22 cellular contexts compared by ENCODE assay signal in genomic region chr3:61932499-61932898, GRCh38.
A peak's percentile ranks its signal among the peaks of the same experiment; 100 is the strongest.
DNase-seq lines count a peak whose midpoint lies in the region; ATAC-seq, FAIRE-seq and TF ChIP-seq lines count a peak whose summit lies in the region.
"Had no signal": no experiment of that assay in that cellular context is flagged by ENCODE, and none has a peak within 500 bp of the region (broad histone marks: within the 10 kb centered on the region; RNA-seq: fewer than 3 reads in every experiment).

No MANE protein-coding gene starts in this region.

- no peak overlapping the region for H2BK12ac ChIP-seq in H1 (ENCODE audit: low read depth, low read length)

- DNase-seq in left ventricle myocardium inferior (no peak), Right ventricle myocardium superior (no peak), H1 (ENCODE audit: low read depth in 1 of 2, low spot score in 2 of 2) (no peak), NCI-H128 (lab: John Stamatoyannopoulos, UW; ENCODE audit: unreplicated experiment) (no peak), posterior vena cava (ENCODE audit: low spot score) (no peak)
- DNase-seq: Caco-2; CD4-positive, CD25-positive, alpha-beta regulatory T cell; CD8-positive, alpha-beta T cell; DMS153; DND-41; GM23248; H9; HFFc6 had no signal

- no peak overlapping the region for H2BK15ac ChIP-seq in H1 (ENCODE audit: low read length)

- 81% methylated on average over 6 of the region's 6 CpGs; no CpG with 5 or more reads in 1 of the 2 experiments for WGBS in H1 (ENCODE audit: extremely low coverage in 1 of 2, insufficient coverage in 1 of 2, insufficient read length in 1 of 2, insufficient replicate concordance in 2 of 2, low coverage in 1 of 2, low lambda C conversion rate in 2 of 2, missing lambda C conversion rate in 1 of 2), 2 experiments
- WGBS in gastroesophageal sphincter (ENCODE audit: low coverage in 1 of 2), 2 donors = 67 to 92% methylated on average over 3 to 6 of the region's 6 CpGs

- H3K23ac ChIP-seq in H1 (ENCODE audit: insufficient read length) = no peak overlapping the region

- H2AFZ ChIP-seq in OCI-LY3 (ENCODE audit: low read depth, low read length) (no peak overlapping the region), H1 (ENCODE audit: low read length) (no peak overlapping the region)
- H2AFZ ChIP-seq: GM23248 had no signal

- TF ChIP-seq EP300 in H1 (IDR thresholded peaks at IDR 0.05; ENCODE audit: borderline replicate concordance in 1 of 2, low read depth in 2 of 2, low read length in 2 of 2) (no peak), gastroesophageal sphincter (IDR thresholded peaks at IDR 0.05) (no peak)

- H2BK20ac ChIP-seq in H1 (ENCODE audit: low read length) = no peak overlapping the region

- H4K91ac ChIP-seq in H1 (replicated peaks; ENCODE audit: insufficient read length, low read length) = no peak overlapping the region

- no peaks in the 10 kb centered on the region; the same call in 1 of the 2 replicates for H3K79me1 ChIP-seq in H1 (ENCODE audit: low read depth, low read length)

- FAIRE-seq in H1 (lab: Jason Lieb, UNC) = no peak
- FAIRE-seq: A204.1, G401.6, GM19239 had no signal

- H3K4me2 ChIP-seq in OCI-LY3 (ENCODE audit: low read length) (peak overlapping the region; percentile 11; the same call in 1 of the 2 replicates), H1 (ENCODE audit: insufficient read depth in 1 of 2, low read depth in 2 of 2, low read length in 2 of 2) (no peak overlapping the region)
- H3K4me2 ChIP-seq: BLaER1 had no signal

- H3K27me3 ChIP-seq in left ventricle myocardium inferior (ENCODE audit: low read depth) (no peaks in the 10 kb centered on the region), OCI-LY3 (ENCODE audit: low read depth, low read length) (no peaks in the 10 kb centered on the region), H1 (replicated peaks in 1 of 4; ENCODE audit: control insufficient read depth in 3 of 4, extremely low read depth in 1 of 4, insufficient read depth in 3 of 4, low read length in 3 of 4) (no peaks in the 10 kb centered on the region), gastroesophageal sphincter (no peaks in the 10 kb centered on the region)
- H3K27me3 ChIP-seq: BLaER1 had no signal

- H3K36me3 ChIP-seq in left ventricle myocardium inferior (peaks cover 8% of the 10 kb centered on the region), OCI-LY3 (replicated peaks; ENCODE audit: low read depth, low read length) (no peaks in the 10 kb centered on the region), H1 (ENCODE audit: control insufficient read depth in 2 of 4, insufficient read depth in 4 of 4, low read length in 3 of 4) (peaks cover 0 to 8% (median 0%) of the 10 kb centered on the region in 4 experiments; a peak in 1 of 8 replicates), gastroesophageal sphincter (no peaks in the 10 kb centered on the region)

- H3K9me3 ChIP-seq in left ventricle myocardium inferior (replicated peaks) (no peaks in the 10 kb centered on the region), OCI-LY3 (ENCODE audit: insufficient read depth, low read length) (no peaks in the 10 kb centered on the region), H1 (ENCODE audit: insufficient read depth in 2 of 2, low read depth in 1 of 2, low read length in 1 of 2) (peaks cover 0 to 3% of the 10 kb centered on the region in 2 experiments; a peak in 1 of 4 replicates), gastroesophageal sphincter (no peaks in the 10 kb centered on the region)
- H3K9me3 ChIP-seq: Caco-2 had no signal

- H3K27ac ChIP-seq in left ventricle myocardium inferior (replicated peaks) (peak overlapping the region; percentile 6), OCI-LY3 (ENCODE audit: low read length) (no peak overlapping the region), H1 (ENCODE audit: low read depth, low read length) (no peak overlapping the region), gastroesophageal sphincter (no peak overlapping the region)
- H3K27ac ChIP-seq: 22Rv1, BLaER1, C4-2B, GM23248 had no signal

- CTCF ChIA-PET in H1 (lab: Charles Lee; ENCODE audit: partially characterized antibody) = interaction anchor here (0.7 to 1.5 kb wide), 6 partner anchors 9 to 118 kb away, joined by 3 to 5 read pairs (median 4); no protein-coding TSS in a partner anchor

- H3K4me3 ChIP-seq in left ventricle myocardium inferior (no peak overlapping the region), OCI-LY3 (ENCODE audit: low read length) (no peak overlapping the region), H1 (ENCODE audit: extremely low read depth in 1 of 4, insufficient read depth in 2 of 4, low read depth in 3 of 4, low read length in 4 of 4) (no peak overlapping the region), gastroesophageal sphincter (no peak overlapping the region)
- H3K4me3 ChIP-seq: BLaER1, GM23248 had no signal

- H3K4me1 ChIP-seq in left ventricle myocardium inferior (peaks cover 41% of the 10 kb centered on the region), OCI-LY3 (ENCODE audit: low read length) (peaks cover 14% of the 10 kb centered on the region), H1 (replicated peaks in 1 of 4; ENCODE audit: control insufficient read depth in 3 of 4, insufficient read depth in 4 of 4, low read length in 3 of 4) (peaks cover 0 to 18% (median 8%) of the 10 kb centered on the region in 4 experiments; a peak in 6 of 7 replicates), gastroesophageal sphincter (peaks cover 6 to 43% (median 13%) of the 10 kb centered on the region in 3 donors)
- H3K4me1 ChIP-seq: Caco-2 had no signal

- no peak for ATAC-seq in Right ventricle myocardium superior (ENCODE audit: poor library complexity)
- ATAC-seq in gastroesophageal sphincter = no peak
- ATAC-seq: CD8-positive, alpha-beta T cell; HCT116 had no signal

- TF ChIP-seq CTCF in left ventricle myocardium inferior (IDR thresholded peaks at IDR 0.05; ENCODE audit: borderline replicate concordance) = no peak
- TF ChIP-seq CTCF in OCI-LY3 (IDR thresholded peaks at IDR 0.05; ENCODE audit: low read depth, low read length) = no peak
- no peak for TF ChIP-seq CTCF in H1 (IDR thresholded peaks at IDR 0.05; ENCODE audit: control extremely low read depth in 1 of 3, insufficient read depth in 1 of 3, low read depth in 1 of 3, low read length in 3 of 3)
- TF ChIP-seq CTCF in gastroesophageal sphincter (IDR thresholded peaks at IDR 0.05) = no peak

- H3K14ac ChIP-seq in H1 (ENCODE audit: insufficient read length) = no peak overlapping the region

- H3K56ac ChIP-seq in H1 (replicated peaks; ENCODE audit: insufficient read length, low read depth, low read length) = no peak overlapping the region

- TF ChIP-seq RAD21 in H1 (IDR thresholded peaks at IDR 0.05 in 1 of 2, conservative IDR thresholded peaks at IDR 0.05 in 1 of 2; ENCODE audit: low read depth in 2 of 2, low read length in 2 of 2) = no peak

- no peak overlapping the region for H2BK120ac ChIP-seq in H1 (replicated peaks; ENCODE audit: low read depth, low read length)

- POLR2A ChIA-PET in H1 (lab: Charles Lee; ENCODE audit: partially characterized antibody) = no interaction called here

- no peak overlapping the region for H2BK5ac ChIP-seq in H1 (ENCODE audit: low read depth, low read length)

- H3K79me2 ChIP-seq in OCI-LY3 (ENCODE audit: low read length) (no peaks in the 10 kb centered on the region), H1 (ENCODE audit: control insufficient read depth in 1 of 2, insufficient read depth in 2 of 2, low read length in 2 of 2) (peaks cover 0 to 88% of the 10 kb centered on the region in 2 experiments; a peak in 3 of 4 replicates)

- TF ChIP-seq POLR2A in H1 (IDR thresholded peaks at IDR 0.05; ENCODE audit: control extremely low read depth in 1 of 2, low read depth in 2 of 2, low read length in 2 of 2) (no peak), gastroesophageal sphincter (IDR thresholded peaks at IDR 0.05) (no peak)

- H3K23me2 ChIP-seq in H1 (ENCODE audit: low read depth, low read length) = no peaks in the 10 kb centered on the region

- H3K9ac ChIP-seq in OCI-LY3 (ENCODE audit: low read length) = no peak overlapping the region
- H3K9ac ChIP-seq in H1 (replicated peaks in 1 of 4; ENCODE audit: extremely low read depth in 1 of 4, low read depth in 3 of 4, low read length in 3 of 4) = no peak overlapping the region
- H3K9ac ChIP-seq: BLaER1, GM23248 had no signal

- no peak overlapping the region for H2AK5ac ChIP-seq in H1 (ENCODE audit: low read depth, low read length)

- H4K20me1 ChIP-seq in OCI-LY3 (ENCODE audit: insufficient read depth, low read length) = no peaks in the 10 kb centered on the region
- H4K20me1 ChIP-seq in H1 (replicated peaks in 1 of 2; ENCODE audit: control insufficient read depth in 1 of 2, insufficient read depth in 2 of 2, low read length in 2 of 2) = peaks cover 3 to 7% of the 10 kb centered on the region in 2 experiments
- H4K20me1 ChIP-seq: BLaER1 had no signal

- no peak overlapping the region for H4K5ac ChIP-seq in H1 (ENCODE audit: insufficient read length, low read depth, low read length)

- H4K8ac ChIP-seq in H1 (ENCODE audit: extremely low read depth, insufficient read depth, low read length) = no peak overlapping the region

- H3K4ac ChIP-seq in H1 (replicated peaks; ENCODE audit: insufficient read length, low read depth, low read length) = no peak overlapping the region

- intact Hi-C loops in left ventricle myocardium inferior (cut with micrococcal nuclease) (no loop called here), Right ventricle myocardium superior (cut with DNase I) (loop anchor here (2.0 to 10.0 kb wide), 2 partner anchors 34 to 252 kb away; no protein-coding TSS in a partner anchor), posterior vena cava (cut with DNase I) (no loop called here)

- no peak overlapping the region for H3K18ac ChIP-seq in H1 (ENCODE audit: extremely low read depth, low read length)

TF ChIP-seq in H1, 55 proteins besides CTCF, POLR2A, EP300 and RAD21:
- no peak for TF ChIP-seq CEBPB (IDR thresholded peaks at IDR 0.05; ENCODE audit: low read depth, low read length)
- TF ChIP-seq BCL11A (IDR thresholded peaks at IDR 0.05; ENCODE audit: low read depth in 2 of 2, low read length in 2 of 2) = no peak
- TF ChIP-seq HDAC2 (IDR thresholded peaks at IDR 0.05; ENCODE audit: borderline replicate concordance in 1 of 2, low read depth in 2 of 2, low read length in 2 of 2) = 0 out of 4 replicates have a peak, but pooled peaks of 1 of the 2 experiments have one; percentile 35
- peak; percentile 73; the same call in 1 of the 2 replicates for TF ChIP-seq KDM1A (IDR thresholded peaks at IDR 0.05; ENCODE audit: borderline replicate concordance, low read length)
- no peak for TF ChIP-seq RBBP5 (IDR thresholded peaks at IDR 0.05; ENCODE audit: borderline replicate concordance, low read depth, low read length)
- no peak for TF ChIP-seq CTBP2 (IDR thresholded peaks at IDR 0.05; ENCODE audit: borderline replicate concordance, insufficient read depth, insufficient read length, low read length)
- no peak for TF ChIP-seq EZH2 (IDR thresholded peaks at IDR 0.05; ENCODE audit: low read depth, low read length, severe bottlenecking)
- TF ChIP-seq SIN3A (conservative IDR thresholded peaks at IDR 0.05 in 1 of 2, IDR thresholded peaks at IDR 0.05 in 1 of 2; ENCODE audit: low read depth in 1 of 2, low read length in 2 of 2) = no peak
- no peak for TF ChIP-seq ASH2L (IDR thresholded peaks at IDR 0.05; ENCODE audit: low read length)
- TF ChIP-seq HDAC6 (IDR thresholded peaks at IDR 0.05; ENCODE audit: low read depth, low read length) = no peak
- no peak for TF ChIP-seq KDM5A (IDR thresholded peaks at IDR 0.05; ENCODE audit: low read length)
- TF ChIP-seq MAFK (IDR thresholded peaks at IDR 0.05; ENCODE audit: low read depth, low read length) = no peak
